ENCODE assay signal across 19 cellular contexts in the genomic region with DNA sequence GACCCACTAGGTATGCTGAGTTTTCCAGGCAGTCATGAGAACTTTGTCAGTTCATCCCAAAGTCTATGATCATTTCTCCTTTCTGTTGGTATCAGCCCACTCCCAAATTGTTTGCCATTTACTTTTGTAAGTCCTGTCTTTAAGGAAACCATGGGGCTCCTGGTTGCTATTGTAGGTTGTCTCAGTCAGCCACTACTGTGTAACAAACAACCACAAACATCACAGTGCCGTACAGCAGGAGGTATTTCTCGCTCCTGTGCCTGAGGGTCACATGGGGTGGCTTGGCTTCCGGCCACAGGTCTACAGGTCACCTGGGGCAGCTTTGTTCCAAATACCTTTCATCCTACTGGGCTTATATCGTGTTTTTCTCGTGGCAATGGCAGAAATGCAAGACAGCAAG.
DNase-seq lines count a peak whose midpoint lies in the region; FAIRE-seq and TF ChIP-seq lines count a peak whose summit lies in the region.
"Had no signal": no experiment of that assay in that cellular context is flagged by ENCODE, and none has a peak within 500 bp of the region (broad histone marks: within the 10 kb centered on the region; RNA-seq: fewer than 3 reads in every experiment).

No MANE protein-coding gene starts in this region.

- in situ Hi-C loops in transverse colon (cut with MboI; ENCODE audit: low pct_ligation_motif_present in 1 of 4, low pct_unique_long_range_greater_than_20kb in 1 of 4, low sequenced_read_pairs in 3 of 4): no loop called here

- H3K79me1 ChIP-seq in mesenchymal stem cell (replicated peaks; ENCODE audit: low read length, poor library complexity, severe bottlenecking): no peaks in the 10 kb centered on the region

- no peak overlapping the region for H3K27ac Mint-ChIP-seq in T-helper 2 cell treated with Interferon-gamma antibody and Interleukin-4, amounts not matched to agents 5 μg/mL and 100 μg/mL, for 36 hours
- H3K27ac Mint-ChIP-seq in activated naive CD4-positive, alpha-beta T cell treated with anti-CD3 and anti-CD28 coated beads, Interleukin-2, amount 10 ng/mL, durations not matched to agents 7 days and 5 days: peak overlapping the region; percentile 84
- no peak overlapping the region for H3K27ac Mint-ChIP-seq in type B pancreatic cell
- H3K27ac Mint-ChIP-seq: CD14-positive monocyte; CD8-positive, alpha-beta T cell; H9 had no signal

- H3K4me1 Mint-ChIP-seq in T-helper 2 cell treated with Interferon-gamma antibody and Interleukin-4, amounts not matched to agents 5 μg/mL and 100 μg/mL, for 36 hours (ENCODE audit: low read depth): peaks cover 18% of the 10 kb centered on the region
- peaks cover 30% of the 10 kb centered on the region for H3K4me1 Mint-ChIP-seq in activated naive CD4-positive, alpha-beta T cell treated with anti-CD3 and anti-CD28 coated beads, Interleukin-2, amount 10 ng/mL, durations not matched to agents 7 days and 5 days
- peaks cover 20% of the 10 kb centered on the region for H3K4me1 Mint-ChIP-seq in type B pancreatic cell (ENCODE audit: unreplicated experiment)
- H3K4me1 Mint-ChIP-seq: CD14-positive monocyte had no signal

- TF ChIP-seq EP300 in transverse colon (IDR thresholded peaks at IDR 0.05; ENCODE audit: low read depth): no peak

- H3K9me3 ChIP-seq in mesenchymal stem cell (ENCODE audit: control insufficient read depth, low read length): no peaks in the 10 kb centered on the region
- H3K9me3 ChIP-seq in transverse colon: no peaks in the 10 kb centered on the region
- H3K9me3 ChIP-seq: A549 had no signal

- no peak overlapping the region for H2AK5ac ChIP-seq in mesenchymal stem cell (ENCODE audit: low read length, severe bottlenecking)

- H3K27me3 ChIP-seq in mesenchymal stem cell (ENCODE audit: control insufficient read depth in 1 of 2, insufficient read depth in 1 of 2, low read length in 2 of 2) (peaks cover 9 to 20% of the 10 kb centered on the region in 2 experiments), transverse colon (peaks cover 9% of the 10 kb centered on the region)
- H3K27me3 ChIP-seq: BLaER1 had no signal

- H2BK120ac ChIP-seq in mesenchymal stem cell (ENCODE audit: low read depth, low read length): no peak overlapping the region

- H3K27me3 Mint-ChIP-seq in T-helper 2 cell treated with Interferon-gamma antibody and Interleukin-4, amounts not matched to agents 5 μg/mL and 100 μg/mL, for 36 hours (ENCODE audit: low read depth): peaks cover 3% of the 10 kb centered on the region
- H3K27me3 Mint-ChIP-seq in activated naive CD4-positive, alpha-beta T cell treated with anti-CD3 and anti-CD28 coated beads, Interleukin-2, amount 10 ng/mL, durations not matched to agents 7 days and 5 days: peaks cover 13% of the 10 kb centered on the region
- peaks cover 23% of the 10 kb centered on the region for H3K27me3 Mint-ChIP-seq in type B pancreatic cell

- intact Hi-C loops in transverse colon (cut with DNase I; ENCODE audit: low total_unique reads): no loop called here

- H3K4me1 ChIP-seq in mesenchymal stem cell (ENCODE audit: control insufficient read depth, insufficient read depth, low read depth, low read length) (no peaks in the 10 kb centered on the region), transverse colon (no peaks in the 10 kb centered on the region)
- H3K4me1 ChIP-seq: A549 had no signal

- no peak for DNase-seq in T-helper 2 cell treated with Interferon-gamma antibody and Interleukin-4, amounts not matched to agents 5 μg/mL and 100 μg/mL, for 36 hours (ENCODE audit: low spot score)
- DNase-seq in T-helper 2 cell: no peak
- no peak for DNase-seq in activated naive CD4-positive, alpha-beta T cell treated with anti-CD3 and anti-CD28 coated beads, Interleukin-2, amount 10 ng/mL, durations not matched to agents 7 days and 5 days
- no peak for DNase-seq in activated naive CD4-positive, alpha-beta T cell treated with Interleukin-2 at 50 U/mL for 16 hours
- no peak for DNase-seq in HTR-8/SVneo (ENCODE audit: insufficient read length, low spot score)
- DNase-seq in mesenchymal stem cell: no peak
- DNase-seq in transverse colon: no peak
- no peak for DNase-seq in type B pancreatic cell (ENCODE audit: extremely low spot score, unreplicated experiment)
- DNase-seq: Calu3; CD8-positive, alpha-beta T cell; H9 had no signal

- no peak overlapping the region for H2AFZ ChIP-seq in mesenchymal stem cell (ENCODE audit: low read depth, low read length)

- H3K18ac ChIP-seq in mesenchymal stem cell (ENCODE audit: low read depth in 1 of 2, low read length in 2 of 2): no peak overlapping the region

- no peak overlapping the region for H2BK5ac ChIP-seq in mesenchymal stem cell (ENCODE audit: low read depth, low read length, poor library complexity, severe bottlenecking)

- H3K4me3 ChIP-seq in mesenchymal stem cell (ENCODE audit: insufficient read depth in 1 of 2, low read depth in 1 of 2, low read length in 2 of 2) (no peak overlapping the region), transverse colon (no peak overlapping the region)
- H3K4me3 ChIP-seq: A549, BLaER1 had no signal

- H4K91ac ChIP-seq in mesenchymal stem cell (ENCODE audit: low read length): peak overlapping the region; percentile 9

- no peak overlapping the region for H4K8ac ChIP-seq in mesenchymal stem cell (ENCODE audit: low read length)

- no peak overlapping the region for H3K4me2 ChIP-seq in mesenchymal stem cell (ENCODE audit: low read length, poor library complexity, severe bottlenecking)
- H3K4me2 ChIP-seq: A549 had no signal

- H3K9me3 Mint-ChIP-seq in T-helper 2 cell treated with Interferon-gamma antibody and Interleukin-4, amounts not matched to agents 5 μg/mL and 100 μg/mL, for 36 hours: peaks cover 3% of the 10 kb centered on the region
- H3K9me3 Mint-ChIP-seq in activated naive CD4-positive, alpha-beta T cell treated with anti-CD3 and anti-CD28 coated beads, Interleukin-2, amount 10 ng/mL, durations not matched to agents 7 days and 5 days: peaks cover 4% of the 10 kb centered on the region
- no peaks in the 10 kb centered on the region for H3K9me3 Mint-ChIP-seq in type B pancreatic cell
- H3K9me3 Mint-ChIP-seq: CD8-positive, alpha-beta T cell; H9 had no signal

- CTCF ChIA-PET in activated naive CD4-positive, alpha-beta T cell treated with anti-CD3 and anti-CD28 coated beads, Interleukin-2, amount 10 ng/mL, durations not matched to agents 7 days and 5 days (lab: Charles Lee): no interaction called here

- H3K23ac ChIP-seq in mesenchymal stem cell (ENCODE audit: low read length in 2 of 2): no peak overlapping the region

- H3K4me3 Mint-ChIP-seq in T-helper 2 cell treated with Interferon-gamma antibody and Interleukin-4, amounts not matched to agents 5 μg/mL and 100 μg/mL, for 36 hours: peak overlapping the region; percentile 52
- no peak overlapping the region for H3K4me3 Mint-ChIP-seq in activated naive CD4-positive, alpha-beta T cell treated with anti-CD3 and anti-CD28 coated beads, Interleukin-2, amount 10 ng/mL, durations not matched to agents 7 days and 5 days
- no peak overlapping the region for H3K4me3 Mint-ChIP-seq in type B pancreatic cell
- H3K4me3 Mint-ChIP-seq: CD14-positive monocyte; CD8-positive, alpha-beta T cell; H9 had no signal

- peaks cover 4% of the 10 kb centered on the region for H3K36me3 Mint-ChIP-seq in T-helper 2 cell treated with Interferon-gamma antibody and Interleukin-4, amounts not matched to agents 5 μg/mL and 100 μg/mL, for 36 hours (ENCODE audit: low read depth)
- peaks cover 5% of the 10 kb centered on the region for H3K36me3 Mint-ChIP-seq in activated naive CD4-positive, alpha-beta T cell treated with anti-CD3 and anti-CD28 coated beads, Interleukin-2, amount 10 ng/mL, durations not matched to agents 7 days and 5 days
- H3K36me3 Mint-ChIP-seq in type B pancreatic cell: no peaks in the 10 kb centered on the region
- H3K36me3 Mint-ChIP-seq: CD14-positive monocyte; CD8-positive, alpha-beta T cell had no signal

- H3K36me3 ChIP-seq in mesenchymal stem cell (ENCODE audit: control insufficient read depth in 1 of 2, insufficient read depth in 2 of 2, low read depth in 1 of 2, low read length in 2 of 2) (no peaks in the 10 kb centered on the region), transverse colon (no peaks in the 10 kb centered on the region)

- no peak for TF ChIP-seq CTCF in transverse colon (IDR thresholded peaks at IDR 0.05)
- TF ChIP-seq CTCF in type B pancreatic cell (conservative IDR thresholded peaks at IDR 0.05): no peak

- H2BK15ac ChIP-seq in mesenchymal stem cell (ENCODE audit: low read depth, poor library complexity, severe bottlenecking): peak overlapping the region; percentile 7

- WGBS in mesenchymal stem cell: 96% methylated on average over 5 of the region's 5 CpGs
- 73 to 79% methylated on average over 2 to 5 of the region's 5 CpGs for WGBS in transverse colon (ENCODE audit: low coverage in 1 of 2), 2 donors

- peak; percentile 90 for FAIRE-seq in HTR-8/SVneo (lab: Jason Lieb, UNC)
- FAIRE-seq: A549, G401.6, GM12891, GM19239, H1 had no signal

- H3K14ac ChIP-seq in mesenchymal stem cell (ENCODE audit: low read length in 2 of 2): no peak overlapping the region

- H2BK12ac ChIP-seq in mesenchymal stem cell (ENCODE audit: low read length in 2 of 2): no peak overlapping the region

- no peak for TF ChIP-seq POLR2A in transverse colon (IDR thresholded peaks at IDR 0.05)

- no peak overlapping the region for H3K4ac ChIP-seq in mesenchymal stem cell (ENCODE audit: low read depth in 1 of 2, low read length in 2 of 2)

- H3K27ac ChIP-seq in mesenchymal stem cell (ENCODE audit: low read length, poor library complexity, severe bottlenecking) (no peak overlapping the region), transverse colon (no peak overlapping the region)
- H3K27ac ChIP-seq: 22Rv1, A549, BLaER1 had no signal

- no peak overlapping the region for H3K9ac ChIP-seq in mesenchymal stem cell (ENCODE audit: low read length)
- H3K9ac ChIP-seq: BLaER1 had no signal
